ENCODE assay signal across 23 cellular contexts in the genomic region with DNA sequence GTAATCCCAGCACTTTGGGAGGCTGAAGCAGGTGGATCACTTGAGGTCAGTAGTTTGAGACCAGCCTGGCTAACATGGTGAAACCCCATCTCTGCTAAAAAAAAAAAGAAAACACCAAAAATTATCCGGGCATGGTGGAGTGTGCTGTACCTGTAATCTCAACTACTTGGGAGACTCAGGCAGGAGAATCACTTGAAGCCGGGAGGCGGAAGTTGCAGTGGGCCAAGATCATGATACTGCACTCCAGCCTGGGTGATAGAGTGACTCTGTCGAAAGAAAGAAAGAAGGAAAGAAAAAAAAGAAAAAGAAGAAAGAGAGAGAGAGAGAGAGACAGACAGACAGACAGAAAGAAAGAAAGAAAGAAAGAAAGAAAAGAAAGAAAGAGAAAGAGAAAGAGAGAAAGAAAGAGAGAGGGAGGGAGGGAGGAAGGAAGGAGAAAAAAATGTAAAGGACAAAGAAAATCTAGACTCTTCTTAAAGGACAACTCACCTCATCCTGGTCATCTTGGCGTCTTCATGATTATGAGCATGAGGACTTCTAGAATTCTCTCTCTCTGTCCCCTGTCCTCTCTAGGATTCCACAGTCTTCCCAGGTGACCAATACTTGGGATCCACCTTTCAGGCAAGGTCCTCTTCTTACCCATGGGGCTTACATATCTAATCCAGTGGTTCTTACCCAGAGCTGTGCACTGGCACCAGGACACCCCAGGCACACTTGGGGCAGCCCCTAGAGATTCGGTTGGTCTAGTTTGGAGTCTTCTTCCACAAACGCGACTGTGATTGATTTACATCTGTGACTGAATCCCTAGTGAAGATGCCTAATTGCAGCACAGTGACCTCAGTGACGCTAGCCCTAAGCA.
"Had no signal": no experiment of that assay in that cellular context is flagged by ENCODE, and none has a peak within 500 bp of the region (broad histone marks: within the 10 kb centered on the region; RNA-seq: fewer than 3 reads in every experiment).

No MANE protein-coding gene starts in this region.

- H3K9me2 ChIP-seq: SK-N-SH had no signal

- H3K9me3 ChIP-seq: SK-N-SH had no signal

- H3K4me2 ChIP-seq: KMS-11, SK-N-SH had no signal

- DNase-seq: IMR-90, Kasumi-1, MM.1S, NCI-H1048, NCI-H1105, NCI-H1417, NCI-H1436 treated with DMSO at 0.1 percent for 48 hours, NCI-H1694, NCI-H1930, NCI-H2081, NCI-H2107, NCI-H2227 treated with DMSO at 0.1 percent for 48 hours, NCI-H446, NCI-H510A, NCI-H69, NCI-H774, PC-3, SHP77, SK-N-SH had no signal

- H3K27ac ChIP-seq: KMS-11, RWPE1 had no signal

- ATAC-seq: HepG2, Panc1, PC-3 had no signal
